ENCODE assay signal across 10 cellular contexts in genomic region chr1:64861611-64862010, GRCh38.
DNase-seq lines count a peak whose midpoint lies in the region; ATAC-seq, FAIRE-seq and TF ChIP-seq lines count a peak whose summit lies in the region.
"Had no signal": no experiment of that assay in that cellular context is flagged by ENCODE, and none has a peak within 500 bp of the region (broad histone marks: within the 10 kb centered on the region; RNA-seq: fewer than 3 reads in every experiment).

No MANE protein-coding gene starts in this region.

- H2BK5ac ChIP-seq in mesenchymal stem cell (ENCODE audit: low read depth, low read length, poor library complexity, severe bottlenecking) = no peak overlapping the region

- no peak overlapping the region for H3K4me3 ChIP-seq in GM12878
- H3K4me3 ChIP-seq in mesenchymal stem cell (ENCODE audit: insufficient read depth in 1 of 2, low read depth in 1 of 2, low read length in 2 of 2) = no peak overlapping the region

- H2AK5ac ChIP-seq in mesenchymal stem cell (ENCODE audit: low read length, severe bottlenecking) = no peak overlapping the region

- H3K36me3 ChIP-seq in GM12878 (ENCODE audit: control insufficient read depth in 2 of 2, insufficient read depth in 2 of 2, low read length in 1 of 2) (peaks cover 24 to 33% of the 10 kb centered on the region in 2 experiments; a peak in 3 of 4 replicates), mesenchymal stem cell (ENCODE audit: control insufficient read depth in 1 of 2, insufficient read depth in 2 of 2, low read depth in 1 of 2, low read length in 2 of 2) (peaks cover 50 to 91% of the 10 kb centered on the region in 2 experiments)

- no peak overlapping the region for H3K18ac ChIP-seq in mesenchymal stem cell (ENCODE audit: low read depth in 1 of 2, low read length in 2 of 2)

- H3K9ac ChIP-seq in GM12878 (ENCODE audit: control insufficient read depth, insufficient read depth, low read length) (no peak overlapping the region), mesenchymal stem cell (ENCODE audit: low read length) (no peak overlapping the region)

- no peak overlapping the region for H2BK15ac ChIP-seq in mesenchymal stem cell (ENCODE audit: low read depth, poor library complexity, severe bottlenecking)

- DNase-seq in AG20443 (ENCODE audit: low spot score) (peak; percentile 44), HT-29 (ENCODE audit: low spot score) (peak; percentile 12), GM12878 (ENCODE audit: low read depth, low spot score) (no peak), mesenchymal stem cell (peak; percentile 50), amniotic stem cell (lab: John Stamatoyannopoulos, UW) (no peak), epidermal melanocyte (ENCODE audit: insufficient read length, low spot score) (no peak), midbrain (lab: John Stamatoyannopoulos, UW) (no peak)
- DNase-seq: NCI-H226; stimulated activated CD4-positive, alpha-beta T cell treated with anti-CD3 and anti-CD28 coated beads, Interleukin-2, amount 100 ng/mL, for 24 hours had no signal

- H3K27me3 ChIP-seq in GM12878 (replicated peaks in 1 of 2; ENCODE audit: control insufficient read depth in 2 of 2, insufficient read depth in 2 of 2, low read length in 1 of 2) = no peaks in the 10 kb centered on the region
- H3K27me3 ChIP-seq in mesenchymal stem cell (ENCODE audit: control insufficient read depth in 1 of 2, insufficient read depth in 1 of 2, low read length in 2 of 2) = no peaks in the 10 kb centered on the region

- TF ChIP-seq POLR2A in GM12878 (IDR thresholded peaks at IDR 0.05; ENCODE audit: low read depth, low read length) = no peak; the same call in 1 of the 2 replicates

- H3K9me3 ChIP-seq in GM12878 (replicated peaks; ENCODE audit: control insufficient read depth, insufficient read depth, low read length) = no peaks in the 10 kb centered on the region
- no peaks in the 10 kb centered on the region for H3K9me3 ChIP-seq in mesenchymal stem cell (ENCODE audit: control insufficient read depth, low read length)

- no peak overlapping the region for H2BK12ac ChIP-seq in mesenchymal stem cell (ENCODE audit: low read length in 2 of 2)

- CTCF ChIA-PET in GM12878 (lab: Yijun Ruan, JAX) = no interaction called here

- RAD21 ChIA-PET in GM12878 (lab: Charles Lee; ENCODE audit: unreplicated experiment) = no interaction called here

- H4K8ac ChIP-seq in mesenchymal stem cell (ENCODE audit: low read length) = no peak overlapping the region

- SMC1A ChIA-PET in GM12878 (lab: Charles Lee; ENCODE audit: uncharacterized antibody, unreplicated experiment) = interaction anchor here (0.8 kb wide), 1 partner anchor 101 kb away, joined by 3 read pairs; no protein-coding TSS in a partner anchor

- 95% methylated on average over 4 of the region's 4 CpGs for WGBS in GM12878 (ENCODE audit: insufficient coverage, insufficient replicate concordance, low lambda C conversion rate, missing lambda C conversion rate)
- 73% methylated on average over 4 of the region's 4 CpGs for WGBS in mesenchymal stem cell

- H2AFZ ChIP-seq in GM12878 (ENCODE audit: control insufficient read depth, low read depth, low read length) (no peak overlapping the region), mesenchymal stem cell (ENCODE audit: low read depth, low read length) (no peak overlapping the region)

- no peak for FAIRE-seq in GM12878 (lab: Jason Lieb, UNC)

- no peak overlapping the region for H3K14ac ChIP-seq in mesenchymal stem cell (ENCODE audit: low read length in 2 of 2)

- no peak overlapping the region for H3K23ac ChIP-seq in mesenchymal stem cell (ENCODE audit: low read length in 2 of 2)

- intact Hi-C loops in GM12878 (cut with micrococcal nuclease; ENCODE audit: unreplicated experiment) = loop anchor here (5.0 kb wide), 1 partner anchor 181 kb away; no protein-coding TSS in a partner anchor

- H3K79me2 ChIP-seq in GM12878 (ENCODE audit: control insufficient read depth, insufficient read depth, low read length) = no peaks in the 10 kb centered on the region

- H3K4me1 ChIP-seq in GM12878 (ENCODE audit: control insufficient read depth, insufficient read depth, low read length) (peaks cover 30% of the 10 kb centered on the region), mesenchymal stem cell (ENCODE audit: control insufficient read depth, insufficient read depth, low read depth, low read length) (peaks cover 1% of the 10 kb centered on the region)

- 0 out of 6 replicates have a peak, but pooled peaks of 2 of the 3 experiments have one; percentile 8 to 15 for TF ChIP-seq CTCF in GM12878 (IDR thresholded peaks at IDR 0.05 in 2 of 3, conservative IDR thresholded peaks at IDR 0.05 in 1 of 3; ENCODE audit: control insufficient read depth in 2 of 3, extremely low read depth in 1 of 3, insufficient read depth in 1 of 3, low read depth in 3 of 3, low read length in 3 of 3)

- H3K79me1 ChIP-seq in mesenchymal stem cell (replicated peaks; ENCODE audit: low read length, poor library complexity, severe bottlenecking) = peaks cover 7% of the 10 kb centered on the region

- no peak overlapping the region for H3K4me2 ChIP-seq in GM12878 (ENCODE audit: control insufficient read depth, insufficient read depth)
- H3K4me2 ChIP-seq in mesenchymal stem cell (ENCODE audit: low read length, poor library complexity, severe bottlenecking) = no peak overlapping the region

- H4K91ac ChIP-seq in mesenchymal stem cell (ENCODE audit: low read length) = no peak overlapping the region

- no peak overlapping the region for H2BK120ac ChIP-seq in mesenchymal stem cell (ENCODE audit: low read depth, low read length)

- no peak overlapping the region for H3K4ac ChIP-seq in mesenchymal stem cell (ENCODE audit: low read depth in 1 of 2, low read length in 2 of 2)

- no peaks in the 10 kb centered on the region for H4K20me1 ChIP-seq in GM12878 (ENCODE audit: control insufficient read depth, insufficient read depth)

- in situ Hi-C loops in GM12878 (cut with MboI) = no loop called here

- TF ChIP-seq RAD21 in GM12878 (IDR thresholded peaks at IDR 0.05; ENCODE audit: insufficient read depth, low read depth, low read length) = peak; percentile 48

- ATAC-seq in GM12878 = no peak
- no peak for ATAC-seq in HG02759 (IDR thresholded peaks at IDR 0.05; ENCODE audit: unreplicated experiment)

- POLR2A ChIA-PET in GM12878 (lab: Charles Lee) = no interaction called here

- no peak for TF ChIP-seq EP300 in GM12878 (IDR thresholded peaks at IDR 0.05; ENCODE audit: borderline replicate concordance in 1 of 2, control insufficient read depth in 1 of 2, low read depth in 2 of 2, low read length in 2 of 2)

- H3K27ac ChIP-seq in GM12878 (ENCODE audit: control insufficient read depth, insufficient read depth) (no peak overlapping the region), mesenchymal stem cell (ENCODE audit: low read length, poor library complexity, severe bottlenecking) (no peak overlapping the region)

- BruUV-seq in GM12878 (replicated peaks; lab: Mats Ljungman, UMichigan) = no TSS peak

TF ChIP-seq in GM12878, 131 proteins besides CTCF, POLR2A, EP300 and RAD21:
- TF ChIP-seq RUNX3 (IDR thresholded peaks at IDR 0.05; ENCODE audit: low read length) (0 out of 2 replicates have a peak, but pooled peaks have one; percentile 23), ZNF274 (IDR thresholded peaks at IDR 0.05; ENCODE audit: insufficient read depth, insufficient read length) (no peak)

Comparison
In these comparisons a context has a peak if more than half of its experiments do, and no peak if none do; other contexts are left out.
1. DNase-seq: peak in AG20443 (single experiment), HT-29 (single experiment) and mesenchymal stem cell (single experiment); none in GM12878 (single experiment), amniotic stem cell (single experiment), epidermal melanocyte (single experiment) and midbrain (single experiment).